Comparison of ENCODE assay signal across 5 cellular contexts in the genomic region with DNA sequence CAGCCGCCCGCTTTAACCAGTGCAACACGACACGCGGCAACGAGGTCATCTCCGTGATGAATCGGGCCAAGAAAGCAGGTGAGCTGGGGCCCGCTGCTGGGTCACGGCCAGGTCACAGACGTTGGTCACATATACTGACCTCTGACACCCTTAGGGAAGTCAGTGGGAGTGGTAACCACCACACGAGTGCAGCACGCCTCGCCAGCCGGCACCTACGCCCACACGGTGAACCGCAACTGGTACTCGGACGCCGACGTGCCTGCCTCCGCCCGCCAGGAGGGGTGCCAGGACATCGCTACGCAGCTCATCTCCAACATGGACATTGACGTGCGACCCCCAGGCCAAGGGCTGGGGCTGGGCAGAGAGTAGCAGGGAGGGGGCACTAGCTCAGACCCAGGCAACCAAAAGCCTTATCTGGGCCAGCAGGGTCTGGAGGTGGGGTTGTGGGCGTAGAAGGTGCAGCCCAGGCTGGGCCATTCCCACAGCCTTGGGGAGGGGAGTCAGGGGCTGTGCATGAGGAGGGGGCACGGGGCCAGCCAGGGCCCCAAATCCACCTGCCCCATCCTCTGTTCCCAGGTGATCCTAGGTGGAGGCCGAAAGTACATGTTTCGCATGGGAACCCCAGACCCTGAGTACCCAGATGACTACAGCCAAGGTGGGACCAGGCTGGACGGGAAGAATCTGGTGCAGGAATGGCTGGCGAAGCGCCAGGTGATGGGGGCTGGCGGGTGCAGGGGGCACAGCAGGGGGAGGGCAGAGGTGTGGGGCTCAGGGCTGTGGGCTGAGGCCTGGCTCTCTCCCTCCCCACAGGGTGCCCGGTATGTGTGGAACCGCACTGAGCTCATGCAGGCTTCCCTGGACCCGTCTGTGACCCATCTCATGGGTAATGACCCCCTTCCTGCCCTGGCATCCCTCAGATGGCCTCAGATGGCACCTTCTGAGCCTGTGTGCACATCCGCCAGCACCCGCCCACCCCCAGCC. TPM values are rescaled to one million over a fixed set of nuclear protein-coding genes. Genes with fewer than 3 reads are reported as not detected.
"Had no signal": no experiment of that assay in that cellular context is flagged by ENCODE, and none has a peak within 500 bp of the region (broad histone marks: within the 10 kb centered on the region; RNA-seq: fewer than 3 reads in every experiment).

No MANE protein-coding gene starts in this region.

RNA-seq across cellular contexts. Expression of a gene that starts 1.3 kb away (rescaled TPM):
- total RNA-seq: IMR-90, NCI-H460, SK-MEL-5 had no signal
- polyA plus RNA-seq: IMR-90, SK-N-SH had no signal

RNA-seq across cellular contexts. Expression of a gene that starts 26.7 kb away (rescaled TPM):
- total RNA-seq: HT-29, IMR-90, NCI-H460, SK-MEL-5 had no signal
- polyA plus RNA-seq: IMR-90, SK-N-SH had no signal
